Comparison of ENCODE assay signal across 15 cellular contexts in the genomic region with DNA sequence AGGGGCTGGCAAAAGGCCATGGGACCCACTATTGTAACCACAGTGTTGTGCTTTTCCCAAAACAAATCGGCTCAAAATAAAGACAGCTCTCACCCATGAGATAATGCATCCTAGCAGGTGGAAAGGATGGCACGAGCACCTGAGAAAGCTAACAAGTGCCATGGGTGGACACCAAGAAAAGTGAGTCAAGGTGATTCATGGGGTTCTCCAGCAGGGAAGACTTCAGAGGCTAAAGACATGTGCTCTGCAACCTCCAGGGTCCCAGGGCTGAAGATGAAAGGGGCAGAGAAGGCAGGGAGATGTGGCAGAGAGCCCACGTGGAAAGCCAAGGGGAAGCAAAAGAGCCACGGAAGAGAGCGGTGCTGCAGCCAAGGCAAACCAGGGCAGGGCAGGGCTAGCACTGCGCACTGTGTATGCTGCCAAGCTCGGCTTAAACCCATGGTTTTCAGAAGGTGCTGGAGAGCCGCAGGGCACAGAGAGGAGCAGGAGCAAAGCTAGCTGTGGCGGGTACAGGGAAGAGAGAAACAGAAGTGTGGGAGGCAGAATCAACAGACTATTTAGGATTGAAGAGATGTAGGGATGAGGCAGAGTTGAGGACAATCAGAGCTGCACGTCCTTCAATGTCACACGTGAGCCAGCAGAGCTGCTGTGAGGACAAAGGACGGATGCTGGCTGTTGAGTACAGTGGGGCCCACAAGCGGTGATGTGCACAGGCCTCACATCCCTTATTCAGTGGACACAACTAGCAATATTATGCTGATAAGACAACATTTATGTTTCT. TPM values are rescaled to one million over a fixed set of nuclear protein-coding genes. Genes with fewer than 3 reads are reported as not detected.
DNase-seq lines count a peak whose midpoint lies in the region; ATAC-seq, FAIRE-seq and TF ChIP-seq lines count a peak whose summit lies in the region.
"Had no signal": no experiment of that assay in that cellular context is flagged by ENCODE, and none has a peak within 500 bp of the region (broad histone marks: within the 10 kb centered on the region; RNA-seq: fewer than 3 reads in every experiment).

No MANE protein-coding gene starts in this region.

- peaks cover 3% of the 10 kb centered on the region for H3K36me3 ChIP-seq in bronchial epithelial cell (ENCODE audit: control insufficient read depth, insufficient read depth, low read length)
- peaks cover 2 to 80% of the 10 kb centered on the region in 2 donors for H3K36me3 ChIP-seq in psoas muscle (ENCODE audit: insufficient read depth in 1 of 2, low read depth in 1 of 2)

- WGBS in psoas muscle, 3 donors: 34 to 47% (median 36%) methylated on average over 13 of the region's 13 CpGs

- H3K9me3 ChIP-seq in psoas muscle: no peaks in the 10 kb centered on the region
- H3K9me3 ChIP-seq: tibial nerve had no signal

- intact Hi-C loops in psoas muscle (cut with DNase I): loop anchor here in 1 of 2 donors (5.0 kb wide), 1 partner anchor 302 kb away; no protein-coding TSS in a partner anchor

- ATAC-seq in psoas muscle: peak; percentile 82 to 93 (median 86)
- ATAC-seq: PC-3 had no signal

- no peaks in the 10 kb centered on the region for H3K27me3 Mint-ChIP-seq in activated naive CD8-positive, alpha-beta T cell treated with anti-CD3 and anti-CD28 coated beads for 36 hours
- H3K27me3 Mint-ChIP-seq: naive B cell had no signal

- no peak overlapping the region for H3K4me3 Mint-ChIP-seq in activated naive CD8-positive, alpha-beta T cell treated with anti-CD3 and anti-CD28 coated beads for 36 hours
- H3K4me3 Mint-ChIP-seq: naive B cell had no signal

- in situ Hi-C loops in KBM-7 (cut with MboI; ENCODE audit: low pct_unique_long_range_greater_than_20kb, low sequenced_read_pairs): no loop called here

- DNase-seq in C1 segment of cervical spinal cord (lab: John Stamatoyannopoulos, UW) (peak in 12 of 14 donors; percentile 33 to 87 (median 64)), bronchial epithelial cell (ENCODE audit: low read depth) (no peak), hippocampal formation (lab: John Stamatoyannopoulos, UW) (peak; percentile 76 to 84), psoas muscle (peak; percentile 21 to 59), AG08395 (ENCODE audit: low spot score) (no peak), KBM-7 (no peak)
- DNase-seq in stimulated activated CD8-positive, alpha-beta memory T cell treated with anti-CD3 and anti-CD28 coated beads, Interleukin-4, amount 100 ng/mL, for 48 hours: no peak
- no peak for DNase-seq in activated naive CD8-positive, alpha-beta T cell treated with anti-CD3 and anti-CD28 coated beads for 36 hours
- DNase-seq: amniotic stem cell; effector CD8-positive, alpha-beta T cell; kidney; naive B cell; PC-3 had no signal

- no peak overlapping the region for H3K27ac ChIP-seq in psoas muscle
- H3K27ac ChIP-seq: tibial nerve had no signal

- H3K4me1 ChIP-seq in psoas muscle: peaks cover 18% of the 10 kb centered on the region

- no peak overlapping the region for H3K27ac Mint-ChIP-seq in activated naive CD8-positive, alpha-beta T cell treated with anti-CD3 and anti-CD28 coated beads for 36 hours

- H3K36me3 Mint-ChIP-seq in activated naive CD8-positive, alpha-beta T cell treated with anti-CD3 and anti-CD28 coated beads for 36 hours: peaks cover 15% of the 10 kb centered on the region

- H3K9me3 Mint-ChIP-seq in activated naive CD8-positive, alpha-beta T cell treated with anti-CD3 and anti-CD28 coated beads for 36 hours: no peaks in the 10 kb centered on the region
- H3K9me3 Mint-ChIP-seq: naive B cell had no signal

- no peak overlapping the region for H3K4me3 ChIP-seq in bronchial epithelial cell (ENCODE audit: low read depth, low read length)
- no peak overlapping the region for H3K4me3 ChIP-seq in psoas muscle
- H3K4me3 ChIP-seq: tibial nerve had no signal

- FAIRE-seq in bronchial epithelial cell (lab: Jason Lieb, UNC): peak; percentile 80
- FAIRE-seq: frontal cortex, kidney had no signal

- no peaks in the 10 kb centered on the region for H3K27me3 ChIP-seq in bronchial epithelial cell (ENCODE audit: control insufficient read depth, insufficient read depth, low read length)
- H3K27me3 ChIP-seq in psoas muscle (ENCODE audit: insufficient read depth in 3 of 3, low read length in 2 of 3): no peaks in the 10 kb centered on the region
- H3K27me3 ChIP-seq: tibial nerve had no signal

- TF ChIP-seq CTCF in bronchial epithelial cell (IDR thresholded peaks at IDR 0.05; ENCODE audit: insufficient read depth, low read length, severe bottlenecking) (no peak), psoas muscle (IDR thresholded peaks at IDR 0.05) (no peak)

- H3K4me1 Mint-ChIP-seq in activated naive CD8-positive, alpha-beta T cell treated with anti-CD3 and anti-CD28 coated beads for 36 hours: peaks cover 8% of the 10 kb centered on the region
- H3K4me1 Mint-ChIP-seq: naive B cell had no signal

RNA-seq across cellular contexts. Expression of gene C1orf198, which starts 41.8 kb away (rescaled TPM):
- total RNA-seq in bronchial epithelial cell (7.1 and 12.3 TPM in 2 replicates), psoas muscle (100 to 1,000 TPM in 2 of 4 donors, 10 to 100 TPM in 2; 32.0 to 122 (median 86.7) TPM)
- polyA plus RNA-seq in psoas muscle: 10 to 100 TPM; 44.6 to 99.6 (median 81.8) TPM
- total RNA-seq in activated naive CD8-positive, alpha-beta T cell treated with anti-CD3 and anti-CD28 coated beads for 36 hours: 1 to 10 TPM; 5.8 to 6.7 TPM

Comparison
In these comparisons a context has a peak if more than half of its experiments do, and no peak if none do; other contexts are left out.
1. DNase-seq: peak in C1 segment of cervical spinal cord (12 of 14), hippocampal formation (2 of 2) and psoas muscle (2 of 2); none in bronchial epithelial cell (single experiment), AG08395 (single experiment), stimulated activated CD8-positive, alpha-beta memory T cell treated with anti-CD3 and anti-CD28 coated beads, Interleukin-4, amount 100 ng/mL, for 48 hours (single experiment), KBM-7 (single experiment) and activated naive CD8-positive, alpha-beta T cell treated with anti-CD3 and anti-CD28 coated beads for 36 hours (single experiment).